1 cellular context compared by ENCODE assay signal in genomic region chr4:48341776-48342558, GRCh38.
TF ChIP-seq lines count a peak whose summit lies in the region.

No MANE protein-coding gene starts in this region.

TF ChIP-seq in HepG2, 621 proteins besides CTCF, POLR2A, EP300 and RAD21 (continued from another document and continues in another):
- TF ChIP-seq PREB (CRISPR knock-in tag; IDR thresholded peaks at IDR 0.05) (no peak), KLF11 (CRISPR knock-in tag; IDR thresholded peaks at IDR 0.05) (no peak), KDM5A (IDR thresholded peaks at IDR 0.05; ENCODE audit: borderline replicate concordance, low read length) (peak; percentile 48; the same call in 1 of the 2 replicates), AGO2 (optimal IDR thresholded peaks at IDR 0.05; ENCODE audit: low read depth, low read length) (peak; percentile 77), KAT7 (CRISPR knock-in tag; IDR thresholded peaks at IDR 0.05; ENCODE audit: borderline replicate concordance) (0 out of 2 replicates have a peak, but pooled peaks have one; percentile 18), IRF2 (CRISPR knock-in tag; IDR thresholded peaks at IDR 0.05) (no peak; the same call in 1 of the 2 replicates), ZSCAN12 (CRISPR knock-in tag; IDR thresholded peaks at IDR 0.05) (no peak), ZNF878 (CRISPR knock-in tag; IDR thresholded peaks at IDR 0.05) (0 out of 2 replicates have a peak, but pooled peaks have one; percentile 19), ZNF605 (CRISPR knock-in tag; IDR thresholded peaks at IDR 0.05) (no peak), DDIT3 (CRISPR knock-in tag; IDR thresholded peaks at IDR 0.05) (no peak), ESRRA (CRISPR knock-in tag; IDR thresholded peaks at IDR 0.05; ENCODE audit: low read depth) (no peak), ZNF614 (CRISPR knock-in tag; IDR thresholded peaks at IDR 0.05; ENCODE audit: borderline replicate concordance) (no peak), ZNF562 (CRISPR knock-in tag; IDR thresholded peaks at IDR 0.05; ENCODE audit: borderline replicate concordance) (no peak), ZZZ3 (CRISPR knock-in tag; IDR thresholded peaks at IDR 0.05; ENCODE audit: borderline replicate concordance) (no peak), ZNF101 (CRISPR knock-in tag; IDR thresholded peaks at IDR 0.05; ENCODE audit: borderline replicate concordance, low read depth) (no peak), DRAP1 (CRISPR knock-in tag; IDR thresholded peaks at IDR 0.05) (no peak), ZNF121 (CRISPR knock-in tag; IDR thresholded peaks at IDR 0.05) (peak; percentile 61; the same call in 1 of the 2 replicates), ZNF44 (CRISPR knock-in tag; IDR thresholded peaks at IDR 0.05) (0 out of 2 replicates have a peak, but pooled peaks have one; percentile 50), ZMAT3 (CRISPR knock-in tag; conservative IDR thresholded peaks at IDR 0.05) (no peak), SNAI1 (CRISPR knock-in tag; IDR thresholded peaks at IDR 0.05; ENCODE audit: borderline replicate concordance) (no peak), PLSCR1 (CRISPR knock-in tag; IDR thresholded peaks at IDR 0.05; ENCODE audit: borderline replicate concordance) (no peak), ZSCAN20 (CRISPR knock-in tag; IDR thresholded peaks at IDR 0.05; ENCODE audit: borderline replicate concordance) (no peak), ZNF670 (CRISPR knock-in tag; IDR thresholded peaks at IDR 0.05; ENCODE audit: borderline replicate concordance) (no peak), CAMTA2 (CRISPR knock-in tag; IDR thresholded peaks at IDR 0.05; ENCODE audit: borderline replicate concordance) (no peak), KDM4B (CRISPR knock-in tag; IDR thresholded peaks at IDR 0.05) (no peak), SALL1 (CRISPR knock-in tag; IDR thresholded peaks at IDR 0.05) (0 out of 2 replicates have a peak, but pooled peaks have one; percentile 21), ZNF678 (CRISPR knock-in tag; IDR thresholded peaks at IDR 0.05) (peak; percentile 40; the same call in 1 of the 2 replicates), POGK (CRISPR knock-in tag; conservative IDR thresholded peaks at IDR 0.05) (no peak; the same call in 1 of the 2 replicates), AFF4 (CRISPR knock-in tag; IDR thresholded peaks at IDR 0.05) (no peak), ZNF709 (CRISPR knock-in tag; IDR thresholded peaks at IDR 0.05) (0 out of 2 replicates have a peak, but pooled peaks have one; percentile 42), CBX2 (IDR thresholded peaks at IDR 0.05; ENCODE audit: low read depth, low read length) (no peak), CBX2 (CRISPR knock-in tag; IDR thresholded peaks at IDR 0.05; ENCODE audit: low read depth) (no peak), EEA1 (CRISPR knock-in tag; IDR thresholded peaks at IDR 0.05; ENCODE audit: borderline replicate concordance) (no peak), CHD2 (IDR thresholded peaks at IDR 0.05; ENCODE audit: low read depth, low read length) (no peak), PAWR (CRISPR knock-in tag; IDR thresholded peaks at IDR 0.05; ENCODE audit: borderline replicate concordance) (no peak), HOXA5 (CRISPR knock-in tag; IDR thresholded peaks at IDR 0.05) (no peak), SNRNP70 (IDR thresholded peaks at IDR 0.05; ENCODE audit: low read depth, low read length) (no peak), ZNF704 (CRISPR knock-in tag; IDR thresholded peaks at IDR 0.05; ENCODE audit: borderline replicate concordance) (no peak; the same call in 1 of the 2 replicates), ZNF740 (CRISPR knock-in tag; IDR thresholded peaks at IDR 0.05) (0 out of 2 replicates have a peak, but pooled peaks have one; percentile 9), YEATS4 (CRISPR knock-in tag; IDR thresholded peaks at IDR 0.05; ENCODE audit: borderline replicate concordance) (peak; percentile 7)
- TF ChIP-seq, protein P1, sequence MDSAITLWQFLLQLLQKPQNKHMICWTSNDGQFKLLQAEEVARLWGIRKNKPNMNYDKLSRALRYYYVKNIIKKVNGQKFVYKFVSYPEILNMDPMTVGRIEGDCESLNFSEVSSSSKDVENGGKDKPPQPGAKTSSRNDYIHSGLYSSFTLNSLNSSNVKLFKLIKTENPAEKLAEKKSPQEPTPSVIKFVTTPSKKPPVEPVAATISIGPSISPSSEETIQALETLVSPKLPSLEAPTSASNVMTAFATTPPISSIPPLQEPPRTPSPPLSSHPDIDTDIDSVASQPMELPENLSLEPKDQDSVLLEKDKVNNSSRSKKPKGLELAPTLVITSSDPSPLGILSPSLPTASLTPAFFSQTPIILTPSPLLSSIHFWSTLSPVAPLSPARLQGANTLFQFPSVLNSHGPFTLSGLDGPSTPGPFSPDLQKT (CRISPR knock-in tag; IDR thresholded peaks at IDR 0.05; ENCODE audit: borderline replicate concordance), result no peak
- TF ChIP-seq, protein P2, sequence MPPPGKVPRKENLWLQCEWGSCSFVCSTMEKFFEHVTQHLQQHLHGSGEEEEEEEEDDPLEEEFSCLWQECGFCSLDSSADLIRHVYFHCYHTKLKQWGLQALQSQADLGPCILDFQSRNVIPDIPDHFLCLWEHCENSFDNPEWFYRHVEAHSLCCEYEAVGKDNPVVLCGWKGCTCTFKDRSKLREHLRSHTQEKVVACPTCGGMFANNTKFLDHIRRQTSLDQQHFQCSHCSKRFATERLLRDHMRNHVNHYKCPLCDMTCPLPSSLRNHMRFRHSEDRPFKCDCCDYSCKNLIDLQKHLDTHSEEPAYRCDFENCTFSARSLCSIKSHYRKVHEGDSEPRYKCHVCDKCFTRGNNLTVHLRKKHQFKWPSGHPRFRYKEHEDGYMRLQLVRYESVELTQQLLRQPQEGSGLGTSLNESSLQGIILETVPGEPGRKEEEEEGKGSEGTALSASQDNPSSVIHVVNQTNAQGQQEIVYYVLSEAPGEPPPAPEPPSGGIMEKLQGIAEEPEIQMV (CRISPR knock-in tag; IDR thresholded peaks at IDR 0.05; ENCODE audit: low read depth), result no peak
- TF ChIP-seq, protein P3, sequence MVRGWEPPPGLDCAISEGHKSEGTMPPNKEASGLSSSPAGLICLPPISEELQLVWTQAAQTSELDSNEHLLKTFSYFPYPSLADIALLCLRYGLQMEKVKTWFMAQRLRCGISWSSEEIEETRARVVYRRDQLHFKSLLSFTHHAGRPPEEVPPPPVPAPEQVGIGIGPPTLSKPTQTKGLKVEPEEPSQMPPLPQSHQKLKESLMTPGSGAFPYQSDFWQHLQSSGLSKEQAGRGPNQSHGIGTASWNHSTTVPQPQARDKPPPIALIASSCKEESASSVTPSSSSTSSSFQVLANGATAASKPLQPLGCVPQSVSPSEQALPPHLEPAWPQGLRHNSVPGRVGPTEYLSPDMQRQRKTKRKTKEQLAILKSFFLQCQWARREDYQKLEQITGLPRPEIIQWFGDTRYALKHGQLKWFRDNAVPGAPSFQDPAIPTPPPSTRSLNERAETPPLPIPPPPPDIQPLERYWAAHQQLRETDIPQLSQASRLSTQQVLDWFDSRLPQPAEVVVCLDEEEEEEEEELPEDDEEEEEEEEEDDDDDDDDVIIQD (CRISPR knock-in tag; IDR thresholded peaks at IDR 0.05; ENCODE audit: low read depth), result no peak
- TF ChIP-seq, protein P4, sequence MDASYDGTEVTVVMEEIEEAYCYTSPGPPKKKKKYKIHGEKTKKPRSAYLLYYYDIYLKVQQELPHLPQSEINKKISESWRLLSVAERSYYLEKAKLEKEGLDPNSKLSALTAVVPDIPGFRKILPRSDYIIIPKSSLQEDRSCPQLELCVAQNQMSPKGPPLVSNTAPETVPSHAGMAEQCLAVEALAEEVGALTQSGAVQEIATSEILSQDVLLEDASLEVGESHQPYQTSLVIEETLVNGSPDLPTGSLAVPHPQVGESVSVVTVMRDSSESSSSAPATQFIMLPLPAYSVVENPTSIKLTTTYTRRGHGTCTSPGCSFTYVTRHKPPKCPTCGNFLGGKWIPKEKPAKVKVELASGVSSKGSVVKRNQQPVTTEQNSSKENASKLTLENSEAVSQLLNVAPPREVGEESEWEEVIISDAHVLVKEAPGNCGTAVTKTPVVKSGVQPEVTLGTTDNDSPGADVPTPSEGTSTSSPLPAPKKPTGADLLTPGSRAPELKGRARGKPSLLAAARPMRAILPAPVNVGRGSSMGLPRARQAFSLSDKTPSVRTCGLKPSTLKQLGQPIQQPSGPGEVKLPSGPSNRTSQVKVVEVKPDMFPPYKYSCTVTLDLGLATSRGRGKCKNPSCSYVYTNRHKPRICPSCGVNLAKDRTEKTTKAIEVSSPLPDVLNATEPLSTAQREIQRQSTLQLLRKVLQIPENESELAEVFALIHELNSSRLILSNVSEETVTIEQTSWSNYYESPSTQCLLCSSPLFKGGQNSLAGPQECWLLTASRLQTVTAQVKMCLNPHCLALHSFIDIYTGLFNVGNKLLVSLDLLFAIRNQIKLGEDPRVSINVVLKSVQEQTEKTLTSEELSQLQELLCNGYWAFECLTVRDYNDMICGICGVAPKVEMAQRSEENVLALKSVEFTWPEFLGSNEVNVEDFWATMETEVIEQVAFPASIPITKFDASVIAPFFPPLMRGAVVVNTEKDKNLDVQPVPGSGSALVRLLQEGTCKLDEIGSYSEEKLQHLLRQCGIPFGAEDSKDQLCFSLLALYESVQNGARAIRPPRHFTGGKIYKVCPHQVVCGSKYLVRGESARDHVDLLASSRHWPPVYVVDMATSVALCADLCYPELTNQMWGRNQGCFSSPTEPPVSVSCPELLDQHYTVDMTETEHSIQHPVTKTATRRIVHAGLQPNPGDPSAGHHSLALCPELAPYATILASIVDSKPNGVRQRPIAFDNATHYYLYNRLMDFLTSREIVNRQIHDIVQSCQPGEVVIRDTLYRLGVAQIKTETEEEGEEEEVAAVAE (CRISPR knock-in tag; IDR thresholded peaks at IDR 0.05; ENCODE audit: borderline replicate concordance), result no peak
